35 cellular contexts compared by ENCODE assay signal in the genomic region with DNA sequence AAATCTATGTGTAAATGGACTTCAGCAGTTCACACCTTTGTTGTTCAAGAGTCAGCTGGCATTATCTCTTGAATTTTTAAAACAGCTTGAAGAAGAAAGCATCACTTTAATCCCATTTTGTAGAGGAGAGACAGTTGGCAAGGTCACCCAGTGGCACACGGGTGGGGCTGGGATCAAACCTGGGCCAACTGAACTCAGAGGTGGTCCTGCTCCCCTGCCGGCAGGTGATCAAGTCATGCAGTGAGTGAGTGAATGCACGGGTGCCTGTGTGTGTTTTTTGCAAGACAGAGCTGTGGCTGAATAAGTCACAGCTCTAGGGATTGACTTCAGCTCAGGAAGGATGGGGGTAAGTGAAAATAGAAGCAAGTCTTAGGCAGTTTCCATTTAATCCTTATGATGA. TPM values are rescaled to one million over a fixed set of nuclear protein-coding genes. Genes with fewer than 3 reads are reported as not detected.
"Had no signal": no experiment of that assay in that cellular context is flagged by ENCODE, and none has a peak within 500 bp of the region (broad histone marks: within the 10 kb centered on the region; RNA-seq: fewer than 3 reads in every experiment).

No MANE protein-coding gene starts in this region.

- H3K4me3 Mint-ChIP-seq: activated B cell treated with CpG ODN at 0.5 μM for 24 hours; activated naive CD8-positive, alpha-beta T cell treated with anti-CD3 and anti-CD28 coated beads for 36 hours; activated T-cell treated with anti-CD3 and anti-CD28 coated beads, Interleukin-2, amount 50 U/mL, for 72 hours; activated T-helper 17 cell treated with anti-CD3 and anti-CD28 coated beads, Interleukin-2, amount 50 U/mL, for 72 hours had no signal

- H3K27ac Mint-ChIP-seq: activated B cell treated with CpG ODN at 0.5 μM for 24 hours; activated naive CD8-positive, alpha-beta T cell treated with anti-CD3 and anti-CD28 coated beads for 36 hours; activated T-cell treated with anti-CD3 and anti-CD28 coated beads, Interleukin-2, amount 50 U/mL, for 72 hours; activated T-helper 17 cell treated with anti-CD3 and anti-CD28 coated beads, Interleukin-2, amount 50 U/mL, for 72 hours had no signal

- H3K9me3 Mint-ChIP-seq: activated B cell treated with CpG ODN at 0.5 μM for 24 hours; activated naive CD8-positive, alpha-beta T cell treated with anti-CD3 and anti-CD28 coated beads for 36 hours; activated T-cell treated with anti-CD3 and anti-CD28 coated beads, Interleukin-2, amount 50 U/mL, for 72 hours; activated T-helper 17 cell treated with anti-CD3 and anti-CD28 coated beads, Interleukin-2, amount 50 U/mL, for 72 hours had no signal

- DNase-seq: activated B cell treated with CpG ODN at 0.5 μM for 24 hours; activated CD4-positive, alpha-beta T cell treated with anti-CD3 and anti-CD28 coated beads for 4 hours; activated CD4-positive, alpha-beta T cell treated with anti-CD3 and anti-CD28 coated beads, Interleukin-2, amount 50 U/mL, for 1 hour; activated CD4-positive, CD25-positive, alpha-beta regulatory T cell treated with anti-CD3 and anti-CD28 coated beads, Interleukin-2, amount 50 U/mL, for 72 hours; activated effector memory CD4-positive, alpha-beta T cell treated with anti-CD3 and anti-CD28 coated beads, Interleukin-2, amount 50 U/mL, for 16 hours; activated naive CD4-positive, alpha-beta T cell; activated naive CD4-positive, alpha-beta T cell treated with anti-CD3 and anti-CD28 coated beads, Interleukin-2, amount 50 U/mL, for 16 hours; activated naive CD8-positive, alpha-beta T cell treated with anti-CD3 and anti-CD28 coated beads for 36 hours; activated T-cell treated with anti-CD3 and anti-CD28 coated beads, Interleukin-2, amount 50 U/mL, for 1 hour; activated T-cell treated with anti-CD3 and anti-CD28 coated beads, Interleukin-2, amount 50 U/mL, for 72 hours; amniotic stem cell; brain microvascular endothelial cell; central memory CD4-positive, alpha-beta T cell; Karpas-422; NCI-H1105; NCI-H1417 treated with DMSO at 0.1 percent for 48 hours; NCI-H1930; NCI-H2081 treated with DMSO at 0.1 percent for 48 hours; NCI-H226; NCI-H446 treated with DMSO at 0.1 percent for 48 hours; NCI-H524 treated with DMSO at 0.1 percent for 48 hours; NK-92 treated with Interleukin-12 subunit alpha and Interleukin-12 subunit beta, amount 100 ng/mL, for 24 hours; PC-3; Peyer's patch; RPMI8226; SHP77 treated with DMSO at 0.1 percent for 48 hours; SW 1271; T-helper 1 cell; T-helper 2 cell; T-helper 9 cell had no signal

- H3K9me3 ChIP-seq: Peyer's patch, SJSA1 had no signal

- H3K27me3 ChIP-seq: Peyer's patch, SJSA1 had no signal

- H3K4me3 ChIP-seq: K562, Peyer's patch, SJSA1 had no signal

- H3K27ac ChIP-seq: brain microvascular endothelial cell, Peyer's patch, SJSA1, VCaP had no signal

- H3K36me3 Mint-ChIP-seq: activated naive CD8-positive, alpha-beta T cell treated with anti-CD3 and anti-CD28 coated beads for 36 hours had no signal

- H3K4me1 ChIP-seq: SJSA1 had no signal

- ATAC-seq: activated T-cell treated with anti-CD3 and anti-CD28 coated beads, Interleukin-2, amount 50 U/mL, for 72 hours; activated T-helper 17 cell treated with anti-CD3 and anti-CD28 coated beads, Interleukin-2, amount 50 U/mL, for 72 hours; K562; PC-3 had no signal

- H3K36me3 ChIP-seq: brain microvascular endothelial cell, Peyer's patch, SJSA1 had no signal

RNA-seq across cellular contexts. Expression of a gene that starts 9.5 kb away (rescaled TPM):
- total RNA-seq: activated B cell treated with CpG ODN at 0.5 μM for 24 hours; activated naive CD8-positive, alpha-beta T cell treated with anti-CD3 and anti-CD28 coated beads for 36 hours; activated T-cell treated with anti-CD3 and anti-CD28 coated beads, Interleukin-2, amount 50 U/mL, for 72 hours; activated T-helper 17 cell treated with anti-CD3 and anti-CD28 coated beads, Interleukin-2, amount 50 U/mL, for 72 hours; K562; MCF 10A; PC-3; Peyer's patch; SJSA1 had no signal
